Comparison of ENCODE assay signal across 8 cellular contexts in the genomic region with DNA sequence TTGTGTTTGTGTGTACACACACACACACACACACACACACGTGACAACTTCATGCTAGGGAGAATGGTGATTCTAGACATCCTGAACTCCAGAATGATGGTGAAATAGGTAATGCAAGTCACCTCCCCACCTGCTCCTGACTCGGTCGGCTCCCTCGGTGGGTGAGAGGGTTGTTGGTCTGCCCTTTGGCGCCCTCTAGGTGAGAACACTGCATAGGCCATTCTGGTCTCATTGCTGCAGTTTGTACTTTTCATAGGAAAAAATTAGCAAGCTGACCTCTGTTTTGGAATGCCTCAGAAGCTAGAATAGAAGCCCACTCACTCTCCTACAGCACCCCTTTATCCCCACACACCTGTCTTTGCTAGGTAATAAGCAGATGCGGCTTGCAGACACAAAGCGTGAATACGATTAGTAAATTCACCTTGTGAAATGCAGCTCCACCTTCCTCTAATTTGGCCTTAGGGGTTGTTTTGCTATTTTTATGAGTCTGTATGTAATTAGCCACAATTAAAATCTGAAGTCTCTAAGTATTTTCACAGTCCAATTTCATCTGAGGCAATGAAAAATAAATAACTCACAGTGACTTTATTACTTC.
DNase-seq lines count a peak whose midpoint lies in the region; ATAC-seq and TF ChIP-seq lines count a peak whose summit lies in the region.

No MANE protein-coding gene starts in this region.

- no peak overlapping the region for H2AK5ac ChIP-seq in H9 (ENCODE audit: insufficient read length, low read length)

- no peak overlapping the region for H3K4me3 Mint-ChIP-seq in H9
- no peak overlapping the region for H3K4me3 Mint-ChIP-seq in stimulated activated memory B cell treated with anti-CD40 and anti-IgM and Interleukin-4, amounts not matched to agents 10 μg/mL and 1 μg/mL and 100 μg/mL, for 72 hours

- no peaks in the 10 kb centered on the region for H4K20me1 ChIP-seq in H9 (ENCODE audit: control insufficient read depth, insufficient read depth, insufficient read length)

- H3K23ac ChIP-seq in H9 (ENCODE audit: insufficient read length, low read depth, low read length), result no peak overlapping the region

- no peak overlapping the region for H3K4ac ChIP-seq in H9 (ENCODE audit: low read depth, low read length)

- no peak overlapping the region for H4K8ac ChIP-seq in H9 (replicated peaks; ENCODE audit: insufficient read length, low read depth, low read length)

- no peak overlapping the region for H3K27ac ChIP-seq in H9 (ENCODE audit: insufficient read length, low read depth, low read length)

- no peaks in the 10 kb centered on the region for H3K27me3 ChIP-seq in H9 (ENCODE audit: insufficient read depth, low read length)

- no peak overlapping the region for H2BK5ac ChIP-seq in H9 (ENCODE audit: insufficient read length, low read length)

- H3K18ac ChIP-seq in H9 (ENCODE audit: insufficient read length, low read depth, low read length), result no peak overlapping the region

- no peak overlapping the region for H4K91ac ChIP-seq in H9 (ENCODE audit: insufficient read length, low read depth, low read length)

- no peak overlapping the region for H3K14ac ChIP-seq in H9 (ENCODE audit: insufficient read depth, low read length)

- no peak overlapping the region for H2BK15ac ChIP-seq in H9 (ENCODE audit: low read depth, low read length)

- H2AFZ ChIP-seq in H9 (ENCODE audit: low read length), result no peak overlapping the region

- DNase-seq in AG10803 (ENCODE audit: low read depth) (peak; percentile 31), H9 (peak; percentile 78), NCI-H2196 (lab: John Stamatoyannopoulos, UW; ENCODE audit: unreplicated experiment) (peak; percentile 80), dedifferentiated amniotic fluid mesenchymal stem cell (ENCODE audit: extremely low spot score) (peak; percentile 16), medulla oblongata (ENCODE audit: extremely low spot score) (peak; percentile 40), OCI-M2 (lab: John Stamatoyannopoulos, UW; ENCODE audit: unreplicated experiment) (no peak)
- DNase-seq in activated CD4-positive, CD25-positive, alpha-beta regulatory T cell treated with anti-CD3 and anti-CD28 coated beads, Interleukin-2, amount 50 U/mL, for 72 hours, result peak; percentile 38

- H3K9me3 ChIP-seq in H9 (ENCODE audit: control insufficient read depth, low read depth, low read length), result no peaks in the 10 kb centered on the region

- no peak overlapping the region for H3K27ac Mint-ChIP-seq in H9
- no peak overlapping the region for H3K27ac Mint-ChIP-seq in stimulated activated memory B cell treated with anti-CD40 and anti-IgM and Interleukin-4, amounts not matched to agents 10 μg/mL and 1 μg/mL and 100 μg/mL, for 72 hours

- no peak overlapping the region for H2BK12ac ChIP-seq in H9 (ENCODE audit: insufficient read length, low read depth, low read length)

- H2BK20ac ChIP-seq in H9 (ENCODE audit: low read depth, low read length, poor library complexity, severe bottlenecking), result no peak overlapping the region

- no peak overlapping the region for H3K4me2 ChIP-seq in H9 (ENCODE audit: insufficient read depth, insufficient read length, low read length)

- H3K36me3 Mint-ChIP-seq in H9 (ENCODE audit: insufficient read depth in 1 of 3, low read depth in 3 of 3), result no peaks in the 10 kb centered on the region
- H3K36me3 Mint-ChIP-seq in stimulated activated memory B cell treated with anti-CD40 and anti-IgM and Interleukin-4, amounts not matched to agents 10 μg/mL and 1 μg/mL and 100 μg/mL, for 72 hours, result no peaks in the 10 kb centered on the region

- H4K5ac ChIP-seq in H9 (ENCODE audit: insufficient read length, low read depth, low read length), result no peak overlapping the region

- H3K9ac ChIP-seq in H9 (ENCODE audit: extremely low read depth, insufficient read length, low read length), result no peak overlapping the region

- TF ChIP-seq CTCF in AG10803 (conservative IDR thresholded peaks at IDR 0.05; ENCODE audit: low read length), result peak; percentile 86
- peak; percentile 88 for TF ChIP-seq CTCF in H9 (conservative IDR thresholded peaks at IDR 0.05)

- H3K4me3 ChIP-seq in AG10803 (ENCODE audit: low read length), result no peak overlapping the region

- ATAC-seq in stimulated activated memory B cell treated with anti-CD40 and anti-IgM and Interleukin-4, amounts not matched to agents 10 μg/mL and 1 μg/mL and 100 μg/mL, for 72 hours, result peak; percentile 41

- no peak overlapping the region for H2BK120ac ChIP-seq in H9 (ENCODE audit: low read depth, low read length, poor library complexity, severe bottlenecking)

- H3K4me1 Mint-ChIP-seq in H9, result no peaks in the 10 kb centered on the region
- no peaks in the 10 kb centered on the region for H3K4me1 Mint-ChIP-seq in stimulated activated memory B cell treated with anti-CD40 and anti-IgM and Interleukin-4, amounts not matched to agents 10 μg/mL and 1 μg/mL and 100 μg/mL, for 72 hours

- H3K79me2 ChIP-seq in H9 (ENCODE audit: insufficient read depth, low read length), result no peaks in the 10 kb centered on the region

- WGBS in H9 (ENCODE audit: extremely low coverage, insufficient read length, low lambda C conversion rate), result no CpG with 5 or more reads among the region's 8 CpGs

- no peaks in the 10 kb centered on the region for H3K4me1 ChIP-seq in H9 (ENCODE audit: insufficient read depth, low read length)

- H3K27me3 Mint-ChIP-seq in H9 (ENCODE audit: low read depth), result peaks cover 2% of the 10 kb centered on the region
- peaks cover 11% of the 10 kb centered on the region for H3K27me3 Mint-ChIP-seq in stimulated activated memory B cell treated with anti-CD40 and anti-IgM and Interleukin-4, amounts not matched to agents 10 μg/mL and 1 μg/mL and 100 μg/mL, for 72 hours

- no peaks in the 10 kb centered on the region for H3K9me3 Mint-ChIP-seq in H9
- H3K9me3 Mint-ChIP-seq in stimulated activated memory B cell treated with anti-CD40 and anti-IgM and Interleukin-4, amounts not matched to agents 10 μg/mL and 1 μg/mL and 100 μg/mL, for 72 hours, result peaks cover 2% of the 10 kb centered on the region

- H3T11ph ChIP-seq in H9 (ENCODE audit: low read length), result no peak overlapping the region

- no peaks in the 10 kb centered on the region for H3K79me1 ChIP-seq in H9 (ENCODE audit: insufficient read depth, low read depth, low read length, poor library complexity, severe bottlenecking)

- no peak overlapping the region for H3K56ac ChIP-seq in H9 (ENCODE audit: insufficient read length, low read depth, low read length)

- H3K23me2 ChIP-seq in H9 (ENCODE audit: insufficient read length, low read depth, low read length, poor library complexity, severe bottlenecking), result no peaks in the 10 kb centered on the region
